10 cellular contexts compared by ENCODE assay signal in genomic region chr14:101120636-101121398, GRCh38.
DNase-seq lines count a peak whose midpoint lies in the region; ATAC-seq lines count a peak whose summit lies in the region.
"Had no signal": no experiment of that assay in that cellular context is flagged by ENCODE, and none has a peak within 500 bp of the region (broad histone marks: within the 10 kb centered on the region; RNA-seq: fewer than 3 reads in every experiment).

No MANE protein-coding gene starts in this region.

- H3K4me2 ChIP-seq in mesendoderm (ENCODE audit: low read length), result no peak overlapping the region

- no peaks in the 10 kb centered on the region for H3K36me3 Mint-ChIP-seq in activated T-helper 1 cell treated with anti-CD3 and anti-CD28 coated beads, Interleukin-12 subunit alpha, Interleukin-12 subunit beta, Interleukin-2, Interleukin-4 antibody, amounts not matched to agents 30 ng/mL and 10 ng/mL and 1 ng/mL, durations not matched to agents 14 hours and 24 hours and 36 hours (ENCODE audit: low read depth)

- H3K9me3 ChIP-seq in aorta (ENCODE audit: control insufficient read depth, low read length), result no peaks in the 10 kb centered on the region

- no peak overlapping the region for H3K27ac ChIP-seq in mesendoderm (ENCODE audit: low read depth, low read length)
- no peak overlapping the region for H3K27ac ChIP-seq in aorta (ENCODE audit: low read depth in 1 of 2, low read length in 2 of 2)

- no peaks in the 10 kb centered on the region for H3K79me1 ChIP-seq in mesendoderm (ENCODE audit: low read length)

- H2BK5ac ChIP-seq in mesendoderm (ENCODE audit: low read length), result peak overlapping the region; percentile 78

- H2BK15ac ChIP-seq in mesendoderm (replicated peaks; ENCODE audit: low read depth), result no peak overlapping the region

- H3K56ac ChIP-seq in mesendoderm (ENCODE audit: low read length), result peak overlapping the region; percentile 71

- ATAC-seq in HG03108 (IDR thresholded peaks at IDR 0.05; ENCODE audit: unreplicated experiment) (peak; percentile 47), aorta (ENCODE audit: low FRiP score) (peak; percentile 13), HG02571 (IDR thresholded peaks at IDR 0.05; ENCODE audit: unreplicated experiment) (no peak)
- ATAC-seq: GM12878, left colon had no signal

- H3K4ac ChIP-seq in mesendoderm (ENCODE audit: low read depth, low read length), result no peak overlapping the region

- H3K4me3 ChIP-seq in mesendoderm (ENCODE audit: low read length), result no peak overlapping the region
- H3K4me3 ChIP-seq in aorta (ENCODE audit: low read length in 2 of 2), result no peak overlapping the region
- H3K4me3 ChIP-seq: GM12878 had no signal

- WGBS in mesendoderm (ENCODE audit: extremely low coverage, insufficient coverage, low lambda C conversion rate), result no CpG with 5 or more reads among the region's 17 CpGs
- 79% methylated on average over 17 of the region's 17 CpGs for WGBS in aorta, 2 donors

- no peaks in the 10 kb centered on the region for H3K36me3 ChIP-seq in mesendoderm (ENCODE audit: control insufficient read depth, insufficient read depth, low read length)
- H3K36me3 ChIP-seq in aorta (ENCODE audit: control insufficient read depth in 1 of 2, insufficient read depth in 2 of 2, low read length in 1 of 2), result no peaks in the 10 kb centered on the region

- peak overlapping the region; percentile 77 for H2AK5ac ChIP-seq in mesendoderm (ENCODE audit: low read length)

- H3K18ac ChIP-seq in mesendoderm (ENCODE audit: low read length), result peak overlapping the region; percentile 12

- no peaks in the 10 kb centered on the region for H3K9me3 Mint-ChIP-seq in activated T-helper 1 cell treated with anti-CD3 and anti-CD28 coated beads, Interleukin-12 subunit alpha, Interleukin-12 subunit beta, Interleukin-2, Interleukin-4 antibody, amounts not matched to agents 30 ng/mL and 10 ng/mL and 1 ng/mL, durations not matched to agents 14 hours and 24 hours and 36 hours

- no peak overlapping the region for H4K5ac ChIP-seq in mesendoderm (ENCODE audit: low read length)

- H3K4me3 Mint-ChIP-seq in activated T-helper 1 cell treated with anti-CD3 and anti-CD28 coated beads, Interleukin-12 subunit alpha, Interleukin-12 subunit beta, Interleukin-2, Interleukin-4 antibody, amounts not matched to agents 30 ng/mL and 10 ng/mL and 1 ng/mL, durations not matched to agents 14 hours and 24 hours and 36 hours, result peak overlapping the region; percentile 38

- H2BK120ac ChIP-seq in mesendoderm (ENCODE audit: low read depth, low read length), result no peak overlapping the region

- H4K8ac ChIP-seq in mesendoderm (ENCODE audit: low read depth, low read length), result no peak overlapping the region

- H3K27me3 Mint-ChIP-seq in activated T-helper 1 cell treated with anti-CD3 and anti-CD28 coated beads, Interleukin-12 subunit alpha, Interleukin-12 subunit beta, Interleukin-2, Interleukin-4 antibody, amounts not matched to agents 30 ng/mL and 10 ng/mL and 1 ng/mL, durations not matched to agents 14 hours and 24 hours and 36 hours (ENCODE audit: insufficient read depth), result peaks cover 11% of the 10 kb centered on the region

- peaks cover 10% of the 10 kb centered on the region for H3K4me1 Mint-ChIP-seq in activated T-helper 1 cell treated with anti-CD3 and anti-CD28 coated beads, Interleukin-12 subunit alpha, Interleukin-12 subunit beta, Interleukin-2, Interleukin-4 antibody, amounts not matched to agents 30 ng/mL and 10 ng/mL and 1 ng/mL, durations not matched to agents 14 hours and 24 hours and 36 hours (ENCODE audit: low read depth)

- H3K9ac ChIP-seq in mesendoderm (ENCODE audit: low read length), result no peak overlapping the region

- H3K27me3 ChIP-seq in mesendoderm (ENCODE audit: insufficient read depth, low read length, poor library complexity) (no peaks in the 10 kb centered on the region), aorta (ENCODE audit: control insufficient read depth in 1 of 2, insufficient read depth in 2 of 2, low read length in 1 of 2) (no peaks in the 10 kb centered on the region)

- no peaks in the 10 kb centered on the region for H3K79me2 ChIP-seq in mesendoderm (ENCODE audit: control insufficient read depth, insufficient read depth, low read length)

- peak; percentile 89 to 90 for DNase-seq in AML-193 (lab: John Stamatoyannopoulos, UW)
- DNase-seq in activated T-helper 1 cell treated with anti-CD3 and anti-CD28 coated beads, Interleukin-12 subunit alpha, Interleukin-12 subunit beta, Interleukin-2, Interleukin-4 antibody, amounts not matched to agents 30 ng/mL and 10 ng/mL and 1 ng/mL, durations not matched to agents 14 hours and 24 hours and 36 hours (ENCODE audit: low spot score), result no peak
- DNase-seq in mesendoderm, result no peak
- peak; percentile 73 to 83 for DNase-seq in aorta
- no peak for DNase-seq in SHP77 treated with DMSO at 0.1 percent for 48 hours (lab: John Stamatoyannopoulos, UW)
- no peak for DNase-seq in NCI-H82 treated with DMSO at 0.1 percent for 48 hours (lab: John Stamatoyannopoulos, UW; ENCODE audit: unreplicated experiment)

- intact Hi-C loops in activated T-helper 1 cell treated with anti-CD3 and anti-CD28 coated beads, Interleukin-12 subunit alpha, Interleukin-12 subunit beta, Interleukin-2, Interleukin-4 antibody, amounts not matched to agents 30 ng/mL and 10 ng/mL and 1 ng/mL, durations not matched to agents 14 hours and 24 hours and 36 hours (cut with micrococcal nuclease), result no loop called here
- intact Hi-C loops in aorta (cut with DNase I), result no loop called here

- peak overlapping the region; percentile 59 for H3K27ac Mint-ChIP-seq in activated T-helper 1 cell treated with anti-CD3 and anti-CD28 coated beads, Interleukin-12 subunit alpha, Interleukin-12 subunit beta, Interleukin-2, Interleukin-4 antibody, amounts not matched to agents 30 ng/mL and 10 ng/mL and 1 ng/mL, durations not matched to agents 14 hours and 24 hours and 36 hours

- no peak overlapping the region for H3K23ac ChIP-seq in mesendoderm (ENCODE audit: low read length)

- H3K4me1 ChIP-seq in mesendoderm (ENCODE audit: control insufficient read depth, low read depth, low read length), result peaks cover 11% of the 10 kb centered on the region
- no peaks in the 10 kb centered on the region for H3K4me1 ChIP-seq in aorta (ENCODE audit: control insufficient read depth in 1 of 2, insufficient read depth in 2 of 2, low read length in 2 of 2)

Comparison
In these comparisons a context has a peak if more than half of its experiments do, and no peak if none do; other contexts are left out.
1. DNase-seq: peak in AML-193 (2 of 2) and aorta (2 of 2); none in activated T-helper 1 cell treated with anti-CD3 and anti-CD28 coated beads, Interleukin-12 subunit alpha, Interleukin-12 subunit beta, Interleukin-2, Interleukin-4 antibody, amounts not matched to agents 30 ng/mL and 10 ng/mL and 1 ng/mL, durations not matched to agents 14 hours and 24 hours and 36 hours (single experiment), mesendoderm (single experiment), SHP77 treated with DMSO at 0.1 percent for 48 hours (single experiment) and NCI-H82 treated with DMSO at 0.1 percent for 48 hours (single experiment).